21 cellular contexts compared by ENCODE assay signal in genomic region chr10:11700539-11700938, GRCh38. TPM values are rescaled to one million over a fixed set of nuclear protein-coding genes. Genes with fewer than 3 reads are reported as not detected.
A peak's percentile ranks its signal among the peaks of the same experiment; 100 is the strongest.
DNase-seq lines count a peak whose midpoint lies in the region; ATAC-seq, FAIRE-seq and TF ChIP-seq lines count a peak whose summit lies in the region.
"Had no signal": no experiment of that assay in that cellular context is flagged by ENCODE, and none has a peak within 500 bp of the region (broad histone marks: within the 10 kb centered on the region; RNA-seq: fewer than 3 reads in every experiment).

No MANE protein-coding gene starts in this region.

- no peaks in the 10 kb centered on the region for H3K36me3 Mint-ChIP-seq in dendritic cell treated with granulocyte-macrophage colony-stimulating factor and Interleukin-4, amounts not matched to agents 40 ng/mL and 50 ng/mL, for 4 days (ENCODE audit: low read depth)
- H3K36me3 Mint-ChIP-seq in activated naive CD8-positive, alpha-beta T cell treated with anti-CD3 and anti-CD28 coated beads for 36 hours: no peaks in the 10 kb centered on the region
- H3K36me3 Mint-ChIP-seq: CD8-positive, alpha-beta T cell had no signal

- H3K4me1 ChIP-seq in HEK293 (ENCODE audit: control insufficient read depth, insufficient read depth, low read length) (no peaks in the 10 kb centered on the region), left ventricle myocardium inferior (no peaks in the 10 kb centered on the region)

- H3K4me3 ChIP-seq in HEK293 (ENCODE audit: low read depth, low read length) (no peak overlapping the region), left ventricle myocardium inferior (no peak overlapping the region)
- H3K4me3 ChIP-seq: BLaER1 treated with 17β-estradiol and CSF1 and Interleukin-3, amounts not matched to agents 10 nM and 100 nM had no signal

- H3K9me3 ChIP-seq in HEK293 (ENCODE audit: control insufficient read depth, insufficient read depth, low read depth, low read length): no peaks in the 10 kb centered on the region
- no peaks in the 10 kb centered on the region for H3K9me3 ChIP-seq in left ventricle myocardium inferior (replicated peaks)
- H3K9me3 ChIP-seq: BLaER1 treated with 17β-estradiol and CSF1 and Interleukin-3, amounts not matched to agents 10 nM and 100 nM; Caco-2 had no signal

- peak; percentile 51 for FAIRE-seq in GM12891 (lab: Jason Lieb, UNC)
- FAIRE-seq: A204.1, D721Med, G401.6, GM12892 had no signal

- intact Hi-C loops in dendritic cell treated with granulocyte-macrophage colony-stimulating factor and Interleukin-4, amounts not matched to agents 40 ng/mL and 50 ng/mL, for 4 days (cut with micrococcal nuclease): no loop called here
- intact Hi-C loops in left ventricle myocardium inferior (cut with micrococcal nuclease): no loop called here

- H3K27ac ChIP-seq in HEK293 (ENCODE audit: extremely low read depth, low read depth, low read length) (no peak overlapping the region), left ventricle myocardium inferior (replicated peaks) (no peak overlapping the region)
- H3K27ac ChIP-seq: C4-2B had no signal

- TF ChIP-seq CTCF in HEK293 (tag by site-specific recombination; IDR thresholded peaks at IDR 0.05): no peak
- TF ChIP-seq CTCF in left ventricle myocardium inferior (IDR thresholded peaks at IDR 0.05; ENCODE audit: borderline replicate concordance): no peak

- no peaks in the 10 kb centered on the region for H3K9me3 Mint-ChIP-seq in dendritic cell treated with granulocyte-macrophage colony-stimulating factor and Interleukin-4, amounts not matched to agents 40 ng/mL and 50 ng/mL, for 4 days
- H3K9me3 Mint-ChIP-seq in activated naive CD8-positive, alpha-beta T cell treated with anti-CD3 and anti-CD28 coated beads for 36 hours: no peaks in the 10 kb centered on the region
- H3K9me3 Mint-ChIP-seq: CD4-positive, alpha-beta T cell; CD8-positive, alpha-beta T cell had no signal

- CTCF ChIA-PET in HEK293 (lab: Yijun Ruan, JAX): interaction anchor here (0.7 kb wide), 1 partner anchor 7 kb away, joined by 8 read pairs; no protein-coding TSS in a partner anchor

- ATAC-seq in GM21529 (IDR thresholded peaks at IDR 0.05; ENCODE audit: unreplicated experiment): no peak
- ATAC-seq: CD8-positive, alpha-beta T cell had no signal

- H3K27me3 Mint-ChIP-seq in dendritic cell treated with granulocyte-macrophage colony-stimulating factor and Interleukin-4, amounts not matched to agents 40 ng/mL and 50 ng/mL, for 4 days: peaks cover 48% of the 10 kb centered on the region
- H3K27me3 Mint-ChIP-seq in activated naive CD8-positive, alpha-beta T cell treated with anti-CD3 and anti-CD28 coated beads for 36 hours: peaks cover 8% of the 10 kb centered on the region
- H3K27me3 Mint-ChIP-seq: CD4-positive, alpha-beta T cell had no signal

- H3K27me3 ChIP-seq in left ventricle myocardium inferior (ENCODE audit: low read depth): no peaks in the 10 kb centered on the region
- H3K27me3 ChIP-seq: BLaER1 treated with 17β-estradiol and CSF1 and Interleukin-3, amounts not matched to agents 10 nM and 100 nM had no signal

- TF ChIP-seq POLR2A in GM12891 (IDR thresholded peaks at IDR 0.05; ENCODE audit: low read depth, low read length): no peak

- H3K4me3 Mint-ChIP-seq in dendritic cell treated with granulocyte-macrophage colony-stimulating factor and Interleukin-4, amounts not matched to agents 40 ng/mL and 50 ng/mL, for 4 days: no peak overlapping the region
- H3K4me3 Mint-ChIP-seq in activated naive CD8-positive, alpha-beta T cell treated with anti-CD3 and anti-CD28 coated beads for 36 hours: no peak overlapping the region
- H3K4me3 Mint-ChIP-seq: CD4-positive, alpha-beta T cell; CD8-positive, alpha-beta T cell had no signal

- H3K27ac Mint-ChIP-seq in dendritic cell treated with granulocyte-macrophage colony-stimulating factor and Interleukin-4, amounts not matched to agents 40 ng/mL and 50 ng/mL, for 4 days: peak overlapping the region; percentile 78
- H3K27ac Mint-ChIP-seq in activated naive CD8-positive, alpha-beta T cell treated with anti-CD3 and anti-CD28 coated beads for 36 hours: no peak overlapping the region
- H3K27ac Mint-ChIP-seq: CD4-positive, alpha-beta T cell; CD8-positive, alpha-beta T cell had no signal

- DNase-seq in GM12891 (ENCODE audit: insufficient read length, low spot score) (no peak), left ventricle myocardium inferior (no peak), NCI-H2081 (lab: John Stamatoyannopoulos, UW) (no peak)
- DNase-seq in activated naive CD8-positive, alpha-beta T cell treated with anti-CD3 and anti-CD28 coated beads for 36 hours: no peak
- DNase-seq: 8988T; ACHN; Caco-2; Calu3; CD4-positive, alpha-beta T cell; CD8-positive, alpha-beta T cell; DMS79 treated with DMSO at 0.1 percent for 48 hours; GF-D8 had no signal

- peaks cover 66% of the 10 kb centered on the region for H3K4me1 Mint-ChIP-seq in dendritic cell treated with granulocyte-macrophage colony-stimulating factor and Interleukin-4, amounts not matched to agents 40 ng/mL and 50 ng/mL, for 4 days (ENCODE audit: low read depth)
- peaks cover 9% of the 10 kb centered on the region for H3K4me1 Mint-ChIP-seq in activated naive CD8-positive, alpha-beta T cell treated with anti-CD3 and anti-CD28 coated beads for 36 hours

- POLR2A ChIA-PET in HEK293 (lab: Yijun Ruan, JAX): no interaction called here

- H3K36me3 ChIP-seq in HEK293 (ENCODE audit: control insufficient read depth in 2 of 2, insufficient read depth in 1 of 2, low read length in 2 of 2) (no peaks in the 10 kb centered on the region), left ventricle myocardium inferior (no peaks in the 10 kb centered on the region)
- H3K36me3 ChIP-seq: BLaER1 treated with 17β-estradiol and CSF1 and Interleukin-3, amounts not matched to agents 10 nM and 100 nM had no signal

TF ChIP-seq in GM12891, 5 proteins besides CTCF, POLR2A, EP300 and RAD21:
- TF ChIP-seq PAX5 (IDR thresholded peaks at IDR 0.05; ENCODE audit: insufficient read depth, low read length, severe bottlenecking): no peak
- no peak for TF ChIP-seq POLR2AphosphoS5 (IDR thresholded peaks at IDR 0.05; ENCODE audit: low read depth, low read length)
- no peak for TF ChIP-seq TAF1 (IDR thresholded peaks at IDR 0.05; ENCODE audit: low read depth, low read length)
- no peak for TF ChIP-seq POU2F2 (IDR thresholded peaks at IDR 0.05; ENCODE audit: low read depth, low read length)
- no peak for TF ChIP-seq SPI1 (IDR thresholded peaks at IDR 0.05; ENCODE audit: low read depth, low read length)

TF ChIP-seq in HEK293, 187 proteins besides CTCF, POLR2A, EP300 and RAD21:
- peak; percentile 84; the same call in 1 of the 2 replicates for TF ChIP-seq MZF1 (tag by site-specific recombination; IDR thresholded peaks at IDR 0.05; ENCODE audit: borderline replicate concordance)
- TF ChIP-seq REPIN1 (tag by site-specific recombination; IDR thresholded peaks at IDR 0.05; ENCODE audit: low read depth): no peak
- TF ChIP-seq, protein P1, sequence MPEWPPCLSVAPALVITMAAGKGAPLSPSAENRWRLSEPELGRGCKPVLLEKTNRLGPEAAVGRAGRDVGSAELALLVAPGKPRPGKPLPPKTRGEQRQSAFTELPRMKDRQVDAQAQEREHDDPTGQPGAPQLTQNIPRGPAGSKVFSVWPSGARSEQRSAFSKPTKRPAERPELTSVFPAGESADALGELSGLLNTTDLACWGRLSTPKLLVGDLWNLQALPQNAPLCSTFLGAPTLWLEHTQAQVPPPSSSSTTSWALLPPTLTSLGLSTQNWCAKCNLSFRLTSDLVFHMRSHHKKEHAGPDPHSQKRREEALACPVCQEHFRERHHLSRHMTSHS (tag by site-specific recombination; IDR thresholded peaks at IDR 0.05): no peak
- no peak for TF ChIP-seq ZNF561 (tag by site-specific recombination; IDR thresholded peaks at IDR 0.05; ENCODE audit: borderline replicate concordance)
- no peak for TF ChIP-seq ZNF544 (tag by site-specific recombination; IDR thresholded peaks at IDR 0.05)
- no peak for TF ChIP-seq ZNF658 (tag by site-specific recombination; IDR thresholded peaks at IDR 0.05)
- no peak for TF ChIP-seq ZNF239 (tag by site-specific recombination; IDR thresholded peaks at IDR 0.05)
- TF ChIP-seq ZBTB1 (tag by site-specific recombination; IDR thresholded peaks at IDR 0.05): no peak
- peak; percentile 84 for TF ChIP-seq ZNF146 (tag by site-specific recombination; IDR thresholded peaks at IDR 0.05)
- no peak for TF ChIP-seq ZNF423 (tag by site-specific recombination; IDR thresholded peaks at IDR 0.05)
- no peak for TF ChIP-seq ZNF280D (tag by site-specific recombination; IDR thresholded peaks at IDR 0.05)
- no peak for TF ChIP-seq ZNF677 (tag by site-specific recombination; IDR thresholded peaks at IDR 0.05)
- TF ChIP-seq OSR2 (tag by site-specific recombination; IDR thresholded peaks at IDR 0.05): no peak

RNA-seq across cellular contexts. Expression of gene ECHDC3, which starts 41.6 kb away (rescaled TPM):
- polyA plus RNA-seq in GM12891 (2012; ENCODE audit: low read depth, missing spikeins): 5.9 TPM
- total RNA-seq in left ventricle myocardium inferior: 88.5 TPM
- 1 to 10 TPM; 1.9 to 2.0 TPM for total RNA-seq in activated naive CD8-positive, alpha-beta T cell treated with anti-CD3 and anti-CD28 coated beads for 36 hours

Comparison
In these comparisons a context has a peak if more than half of its experiments do, and no peak if none do; other contexts are left out.
1. RNA of gene ECHDC3, which starts 41.6 kb away (total RNA-seq): 88.5 TPM in left ventricle myocardium inferior (single experiment); 1.9 to 2.0 TPM in activated naive CD8-positive, alpha-beta T cell treated with anti-CD3 and anti-CD28 coated beads for 36 hours; every median in the first group is over 10 times any median in the second.